Comparison of ENCODE assay signal across 20 cellular contexts in genomic region chr20:63673951-63674350, GRCh38. TPM values are rescaled to one million over a fixed set of nuclear protein-coding genes. Genes with fewer than 3 reads are reported as not detected.
DNase-seq lines count a peak whose midpoint lies in the region; ATAC-seq, FAIRE-seq and TF ChIP-seq lines count a peak whose summit lies in the region.
"Had no signal": no experiment of that assay in that cellular context is flagged by ENCODE, and none has a peak within 500 bp of the region (broad histone marks: within the 10 kb centered on the region; RNA-seq: fewer than 3 reads in every experiment).

No MANE protein-coding gene starts in this region.

- no peaks in the 10 kb centered on the region; the same call in 1 of the 2 replicates for H3K9me1 ChIP-seq in IMR-90 (ENCODE audit: insufficient read depth, low read length)
- H3K9me1 ChIP-seq in K562 (ENCODE audit: control insufficient read depth, insufficient read depth, low read length): no peaks in the 10 kb centered on the region

- H2AFZ ChIP-seq in DND-41 (ENCODE audit: low read depth, low read length): no peak overlapping the region
- no peak overlapping the region for H2AFZ ChIP-seq in IMR-90 (replicated peaks; ENCODE audit: low read length, poor library complexity)
- H2AFZ ChIP-seq in K562 (ENCODE audit: low read depth, low read length): no peak overlapping the region

- TF ChIP-seq RAD21 in IMR-90 (IDR thresholded peaks at IDR 0.05; ENCODE audit: low read length): no peak
- no peak for TF ChIP-seq RAD21 in K562 (CRISPR knock-in tag; conservative IDR thresholded peaks at IDR 0.05 in 1 of 2, IDR thresholded peaks at IDR 0.05 in 1 of 2)

- CTCF ChIA-PET in IMR-90 (lab: Yijun Ruan, JAX) (no interaction called here), K562 (lab: Yijun Ruan, JAX; ENCODE audit: low intra/inter-chr PET ratio) (no interaction called here)

- H3K36me3 ChIP-seq in DND-41 (ENCODE audit: insufficient read depth, low read length): peaks cover 68% of the 10 kb centered on the region
- H3K36me3 ChIP-seq in IMR-90 (ENCODE audit: control insufficient read depth, insufficient read depth, low read length): peaks cover 43% of the 10 kb centered on the region
- peaks cover 64% of the 10 kb centered on the region; the same call in 2 of the 3 replicates for H3K36me3 ChIP-seq in K562 (ENCODE audit: control insufficient read depth, insufficient read depth, low read length)

- FAIRE-seq in K562 (lab: Jason Lieb, UNC): no peak
- FAIRE-seq: GM19239, H1 had no signal

- H2BK15ac ChIP-seq in IMR-90 (ENCODE audit: low read depth, low read length): no peak overlapping the region

- no peaks in the 10 kb centered on the region for H3K4me1 ChIP-seq in DND-41 (ENCODE audit: insufficient read depth, low read length)
- no peaks in the 10 kb centered on the region for H3K4me1 ChIP-seq in IMR-90 (ENCODE audit: control insufficient read depth, insufficient read depth, low read length)
- H3K4me1 ChIP-seq in K562 (replicated peaks in 1 of 2; ENCODE audit: control insufficient read depth in 2 of 2, insufficient read depth in 2 of 2, low read length in 2 of 2): peaks cover 0 to 9% of the 10 kb centered on the region in 2 experiments; a peak in 1 of 5 replicates
- H3K4me1 ChIP-seq: BLaER1 treated with 17β-estradiol and CSF1 and Interleukin-3, amounts not matched to agents 10 nM and 100 nM had no signal

- no peaks in the 10 kb centered on the region for H3K79me2 ChIP-seq in DND-41 (ENCODE audit: insufficient read depth, low read length)
- H3K79me2 ChIP-seq in K562 (ENCODE audit: control insufficient read depth, insufficient read depth, low read length): no peaks in the 10 kb centered on the region

- peaks cover 0 to 2% of the 10 kb centered on the region in 2 experiments; a peak in 2 of 4 replicates for H3K79me1 ChIP-seq in IMR-90 (ENCODE audit: low read depth in 1 of 2, low read length in 2 of 2)

- H3K56ac ChIP-seq in IMR-90 (ENCODE audit: extremely low read depth, insufficient read depth, low read length): no peak overlapping the region

- BruUV-seq in IMR-90 (replicated peaks; lab: Mats Ljungman, UMichigan): no TSS peak
- no TSS peak for BruUV-seq in K562 (replicated peaks; lab: Mats Ljungman, UMichigan)

- H4K91ac ChIP-seq in IMR-90 (ENCODE audit: insufficient read depth, low read depth, low read length): no peak overlapping the region

- no peak overlapping the region for H3K23ac ChIP-seq in IMR-90 (ENCODE audit: low read depth, low read length)

- dilution Hi-C loops in IMR-90 (cut with HindIII; ENCODE audit: low sequenced_read_pairs, unreplicated experiment): no loop called here

- WGBS in IMR-90 (ENCODE audit: extremely low coverage in 2 of 2, insufficient read length in 1 of 2), 2 experiments: 94% methylated on average over 2 of the region's 14 CpGs; no CpG with 5 or more reads in 1 of the 2 experiments
- WGBS in K562 (ENCODE audit: insufficient coverage, low coverage, missing lambda C conversion rate): 98% methylated on average over 13 of the region's 14 CpGs

- POLR2A ChIA-PET in IMR-90 (lab: Charles Lee; ENCODE audit: unreplicated experiment): no interaction called here
- POLR2A ChIA-PET in K562 (lab: Yijun Ruan, JAX): no interaction called here

- H2BK120ac ChIP-seq in IMR-90 (ENCODE audit: low read depth, low read length): no peak overlapping the region

- H3K27ac ChIP-seq in DND-41 (ENCODE audit: low read length) (no peak overlapping the region), IMR-90 (ENCODE audit: insufficient read depth, low read length) (no peak overlapping the region), K562 (ENCODE audit: extremely low read depth, low read depth, low read length) (no peak overlapping the region)
- H3K27ac ChIP-seq: BLaER1 treated with 17β-estradiol and CSF1 and Interleukin-3, amounts not matched to agents 10 nM and 100 nM; HL-60 had no signal

- no peak overlapping the region for H3K4ac ChIP-seq in IMR-90 (ENCODE audit: low read depth, low read length)

- H4K20me1 ChIP-seq in DND-41 (ENCODE audit: insufficient read depth, low read length): no peaks in the 10 kb centered on the region
- no peaks in the 10 kb centered on the region for H4K20me1 ChIP-seq in IMR-90 (ENCODE audit: insufficient read depth, low read length)
- H4K20me1 ChIP-seq in K562 (replicated peaks; ENCODE audit: control insufficient read depth, insufficient read depth, low read length): no peaks in the 10 kb centered on the region

- no peaks in the 10 kb centered on the region for H3K9me3 ChIP-seq in DND-41 (ENCODE audit: insufficient read depth, low read length, severe bottlenecking)
- H3K9me3 ChIP-seq in IMR-90 (ENCODE audit: control insufficient read depth, insufficient read depth, low read length): no peaks in the 10 kb centered on the region
- H3K9me3 ChIP-seq in K562 (replicated peaks; ENCODE audit: control insufficient read depth, insufficient read depth, low read depth, low read length): no peaks in the 10 kb centered on the region
- H3K9me3 ChIP-seq: BLaER1 treated with 17β-estradiol and CSF1 and Interleukin-3, amounts not matched to agents 10 nM and 100 nM had no signal

- H4K5ac ChIP-seq in IMR-90 (ENCODE audit: low read depth, low read length): no peak overlapping the region

- H3K18ac ChIP-seq in IMR-90 (ENCODE audit: low read depth, low read length): no peak overlapping the region

- H2BK5ac ChIP-seq in IMR-90 (ENCODE audit: low read depth, low read length, poor library complexity, severe bottlenecking): no peak overlapping the region

- intact Hi-C loops in IMR-90 (cut with micrococcal nuclease): no loop called here
- intact Hi-C loops in K562 (cut with micrococcal nuclease): no loop called here

- TF ChIP-seq POLR2A in IMR-90 (IDR thresholded peaks at IDR 0.05; ENCODE audit: low read depth, low read length) (no peak), K562 (conservative IDR thresholded peaks at IDR 0.05) (no peak)

- H3K9ac ChIP-seq in DND-41 (ENCODE audit: low read depth, low read length): no peak overlapping the region
- no peak overlapping the region for H3K9ac ChIP-seq in IMR-90 (ENCODE audit: low read depth, low read length)
- H3K9ac ChIP-seq in K562 (ENCODE audit: insufficient read depth in 1 of 2, low read depth in 2 of 2, low read length in 2 of 2): no peak overlapping the region
- H3K9ac ChIP-seq: BLaER1 treated with 17β-estradiol and CSF1 and Interleukin-3, amounts not matched to agents 10 nM and 100 nM had no signal

- H2AK9ac ChIP-seq in IMR-90 (replicated peaks; ENCODE audit: low read depth, low read length, poor library complexity): peak overlapping the region; percentile 50

- ATAC-seq in DND-41 (ENCODE audit: insufficient read depth, low read depth) (0 out of 3 replicates have a peak, but pooled peaks have one; percentile 17), IMR-90 (ENCODE audit: low read depth) (no peak), K562 (no peak), omental fat pad (ENCODE audit: low FRiP score) (peak; percentile 33)
- ATAC-seq: CD8-positive, alpha-beta T cell had no signal

- in situ Hi-C loops in IMR-90 (cut with MboI; ENCODE audit: low sequenced_read_pairs) (no loop called here), K562 (cut with MboI) (no loop called here)

- H2AK5ac ChIP-seq in IMR-90 (ENCODE audit: low read depth, low read length): no peak overlapping the region

- no peak overlapping the region for H3K14ac ChIP-seq in IMR-90 (replicated peaks; ENCODE audit: low read depth, low read length)

- H3K4me3 ChIP-seq in DND-41 (ENCODE audit: low read depth in 1 of 2, low read length in 2 of 2) (no peak overlapping the region), IMR-90 (ENCODE audit: insufficient read depth, low read depth, low read length) (no peak overlapping the region), K562 (no peak overlapping the region)
- H3K4me3 ChIP-seq: BLaER1 treated with 17β-estradiol and CSF1 and Interleukin-3, amounts not matched to agents 10 nM and 100 nM had no signal

- no peak for TF ChIP-seq EP300 in K562 (IDR thresholded peaks at IDR 0.05; ENCODE audit: low read length)

- H3K4me2 ChIP-seq in DND-41 (ENCODE audit: insufficient read depth, low read length) (no peak overlapping the region), IMR-90 (ENCODE audit: low read depth, low read length) (no peak overlapping the region), K562 (ENCODE audit: insufficient read depth, low read length) (no peak overlapping the region)
- H3K4me2 ChIP-seq: BLaER1 treated with 17β-estradiol and CSF1 and Interleukin-3, amounts not matched to agents 10 nM and 100 nM had no signal

- H3K27me3 ChIP-seq in DND-41 (ENCODE audit: insufficient read depth, low read length, poor library complexity) (no peaks in the 10 kb centered on the region), IMR-90 (ENCODE audit: control insufficient read depth, insufficient read depth, low read length) (no peaks in the 10 kb centered on the region), K562 (ENCODE audit: control insufficient read depth in 2 of 2, insufficient read depth in 2 of 2, low read length in 2 of 2) (no peaks in the 10 kb centered on the region)
- H3K27me3 ChIP-seq: BLaER1 treated with 17β-estradiol and CSF1 and Interleukin-3, amounts not matched to agents 10 nM and 100 nM had no signal

- H2BK20ac ChIP-seq in IMR-90 (ENCODE audit: low read depth, low read length): no peak overlapping the region

- no peak for TF ChIP-seq CTCF in DND-41 (IDR thresholded peaks at IDR 0.05; ENCODE audit: borderline replicate concordance, extremely low read depth, low read length, poor library complexity, severe bottlenecking)
- no peak for TF ChIP-seq CTCF in IMR-90 (conservative IDR thresholded peaks at IDR 0.05; ENCODE audit: low read depth, low read length)
- TF ChIP-seq CTCF in K562 (IDR thresholded peaks at IDR 0.05 in 2 of 3, conservative IDR thresholded peaks at IDR 0.05 in 1 of 3; ENCODE audit: insufficient read depth in 2 of 3, low read depth in 1 of 3, low read length in 3 of 3): no peak
- no peak for TF ChIP-seq CTCF in omental fat pad (IDR thresholded peaks at IDR 0.05)

- no peak overlapping the region for H4K8ac ChIP-seq in IMR-90 (ENCODE audit: low read depth in 2 of 2, low read length in 2 of 2)

- DNase-seq in DND-41 (no peak), IMR-90 (no peak), K562 (ENCODE audit: extremely low read depth in 1 of 4, low spot score in 3 of 4) (no peak), omental fat pad (ENCODE audit: low spot score) (no peak), GF-D8 (lab: John Stamatoyannopoulos, UW) (no peak), cortex of kidney (lab: John Stamatoyannopoulos, UW) (no peak), amniotic stem cell (lab: John Stamatoyannopoulos, UW) (no peak)
- DNase-seq in activated CD4-positive, CD25-positive, alpha-beta regulatory T cell (lab: John Stamatoyannopoulos, UW): no peak
- DNase-seq: Calu3; CD8-positive, alpha-beta T cell; DMS 273 treated with DMSO at 0.1 percent for 48 hours; GDM1; H9; KG1 had no signal

RNA-seq across cellular contexts. Expression of gene RTEL1, which starts 15.8 kb away (rescaled TPM):
- total RNA-seq in IMR-90 (2012; rRNA removed): 9.4 and 14.7 TPM in 2 replicates
- 18.8 and 22.5 TPM in 2 replicates for polyA plus RNA-seq in IMR-90 (2012; rRNA removed)
- polyA plus RNA-seq in IMR-90 (2012; cell fraction: cytosol; rRNA removed): 7.5 and 18.1 TPM in 2 replicates
- 121 and 228 TPM in 2 replicates for polyA plus RNA-seq in IMR-90 (2012; cell fraction: nucleus; rRNA removed; ENCODE audit: low replicate concordance)
- total RNA-seq in K562 (2011; cell fraction: chromatin; rRNA removed; ENCODE audit: low replicate concordance): 274 and 684 TPM in 2 replicates
- total RNA-seq in K562 (2011; cell fraction: nucleolus; rRNA removed): 188 TPM in 2 replicates
- total RNA-seq in K562 (2011; cell fraction: nucleoplasm; rRNA removed): 175 and 176 TPM in 2 replicates
- 27.7 and 32.0 TPM in 2 replicates for total RNA-seq in K562 (2014; rRNA removed)
- total RNA-seq in K562 (2014; rRNA removed; fragmentation: Illumina TruSeq; extraction: Trizol): 11.3 and 12.0 TPM in 2 replicates
- total RNA-seq in K562 (2015; rRNA removed; fragmentation: Illumina TruSeq; extraction: Trizol): 14.0 and 15.4 TPM in 2 replicates
- total RNA-seq in K562 (2021): 53.1 and 61.0 TPM in 2 replicates
- polyA plus RNA-seq in K562 (2011; rRNA removed): 25.2 and 34.3 TPM in 2 replicates
- 10.0 and 23.6 TPM in 2 replicates for polyA plus RNA-seq in K562 (2011; cell fraction: cytosol; rRNA removed)
- polyA plus RNA-seq in K562 (2011; cell fraction: nucleus; rRNA removed): 238 and 368 TPM in 2 replicates
- polyA plus RNA-seq in K562 (2012): 10.8 and 25.1 TPM in 2 replicates
- 17.9 and 20.1 TPM in 2 replicates for polyA plus RNA-seq in K562 (2014; fragmentation: Illumina TruSeq; extraction: Trizol)
- under 1 TPM; 0.36 to 0.45 TPM for polyA plus RNA-seq in K562 (2014; fragmentation: Nextera tagmentation; extraction: Ambion mirVana)
- polyA plus RNA-seq in K562 (2014; rRNA removed): 31.8 and 35.7 TPM in 2 replicates
- 48.3 and 49.0 TPM in 2 replicates for polyA minus RNA-seq in K562 (2011; rRNA and poly(A)+ RNA removed)
- polyA minus RNA-seq in K562 (2011; cell fraction: cytosol; rRNA and poly(A)+ RNA removed): 14.8 and 14.9 TPM in 2 replicates
- 63.7 and 84.3 TPM in 2 replicates for polyA minus RNA-seq in K562 (2011; cell fraction: nucleus; rRNA and poly(A)+ RNA removed)
- total RNA-seq in omental fat pad: 10 to 100 TPM; 10.2 to 34.4 (median 21.6) TPM

RNA-seq across cellular contexts. Expression of gene STMN3, which starts 20.7 kb away (rescaled TPM):
- total RNA-seq in IMR-90 (2012; rRNA removed) (20.3 and 21.1 TPM in 2 replicates), K562 (2014; rRNA removed) (65.6 and 79.2 TPM in 2 replicates), K562 (2014; rRNA removed; fragmentation: Illumina TruSeq; extraction: Trizol) (6.8 and 8.8 TPM in 2 replicates), K562 (2015; rRNA removed; fragmentation: Illumina TruSeq; extraction: Trizol) (29.4 and 29.9 TPM in 2 replicates), K562 (2021) (50.2 and 52.4 TPM in 2 replicates), omental fat pad (10 to 100 TPM in 2 of 4 donors, 1 to 10 TPM in 2; 7.6 to 17.4 (median 12.0) TPM)
- polyA plus RNA-seq in IMR-90 (2012; rRNA removed) (62.3 and 67.4 TPM in 2 replicates), K562 (2011; rRNA removed) (30.9 and 37.6 TPM in 2 replicates), K562 (2014; fragmentation: Illumina TruSeq; extraction: Trizol) (20.3 and 36.0 TPM in 2 replicates), K562 (2014; fragmentation: Nextera tagmentation; extraction: Ambion mirVana) (under 1 TPM; 0.70 to 0.85 TPM), K562 (2014; rRNA removed) (58.0 and 60.2 TPM in 2 replicates)
- 33.4 and 56.7 TPM in 2 replicates for polyA plus RNA-seq in IMR-90 (2012; cell fraction: cytosol; rRNA removed)
- polyA plus RNA-seq in IMR-90 (2012; cell fraction: nucleus; rRNA removed; ENCODE audit: low replicate concordance): 57.3 and 74.5 TPM in 2 replicates
- total RNA-seq in K562 (2011; cell fraction: chromatin; rRNA removed; ENCODE audit: low replicate concordance): 14.9 and 42.3 TPM in 2 replicates
- total RNA-seq in K562 (2011; cell fraction: nucleolus; rRNA removed): 45.7 and 51.0 TPM in 2 replicates
- 22.8 and 23.8 TPM in 2 replicates for total RNA-seq in K562 (2011; cell fraction: nucleoplasm; rRNA removed)
- 51.3 and 126 TPM in 2 replicates for polyA plus RNA-seq in K562 (2011; cell fraction: cytosol; rRNA removed)
- 98.8 and 152 TPM in 2 replicates for polyA plus RNA-seq in K562 (2011; cell fraction: nucleus; rRNA removed)
- 20.9 and 32.0 TPM in 2 replicates for polyA plus RNA-seq in K562 (2012)
- 4.9 and 7.8 TPM in 2 replicates for polyA minus RNA-seq in K562 (2011; rRNA and poly(A)+ RNA removed)
- 17.1 and 19.4 TPM in 2 replicates for polyA minus RNA-seq in K562 (2011; cell fraction: cytosol; rRNA and poly(A)+ RNA removed)
- 7.1 and 9.2 TPM in 2 replicates for polyA minus RNA-seq in K562 (2011; cell fraction: nucleus; rRNA and poly(A)+ RNA removed)

RNA-seq across cellular contexts. Expression of gene TNFRSF6B, which starts 22.5 kb away (rescaled TPM):
- total RNA-seq in IMR-90 (2012; rRNA removed): 1.1 and 1.3 TPM in 2 replicates
- polyA plus RNA-seq in IMR-90 (2012; rRNA removed): 11.0 and 12.0 TPM in 2 replicates
- polyA plus RNA-seq in IMR-90 (2012; cell fraction: cytosol; rRNA removed): 3.7 and 18.0 TPM in 2 replicates
- 22.6 and 133 TPM in 2 replicates for polyA plus RNA-seq in IMR-90 (2012; cell fraction: nucleus; rRNA removed; ENCODE audit: low replicate concordance)
- total RNA-seq in K562 (2011; cell fraction: chromatin; rRNA removed; ENCODE audit: low replicate concordance): not detected in 2 replicates
- 4.9 and 6.3 TPM in 2 replicates for total RNA-seq in K562 (2011; cell fraction: nucleolus; rRNA removed)
- total RNA-seq in K562 (2011; cell fraction: nucleoplasm; rRNA removed): not detected in 2 replicates
- 0.32 and 3.8 TPM in 2 replicates for total RNA-seq in K562 (2014; rRNA removed)
- not detected in 2 replicates for total RNA-seq in K562 (2014; rRNA removed; fragmentation: Illumina TruSeq; extraction: Trizol)
- 0.19 TPM in 1 of 2 replicates, not detected in the other for total RNA-seq in K562 (2015; rRNA removed; fragmentation: Illumina TruSeq; extraction: Trizol)
- not detected in 2 replicates for total RNA-seq in K562 (2021)
- polyA plus RNA-seq in K562 (2011; rRNA removed): 0.10 and 0.37 TPM in 2 replicates
- polyA plus RNA-seq in K562 (2011; cell fraction: cytosol; rRNA removed): 1.1 and 5.8 TPM in 2 replicates
- polyA plus RNA-seq in K562 (2011; cell fraction: nucleus; rRNA removed): 1.4 and 13.8 TPM in 2 replicates
- 0.87 and 1.3 TPM in 2 replicates for polyA plus RNA-seq in K562 (2012)
- polyA plus RNA-seq in K562 (2014; fragmentation: Illumina TruSeq; extraction: Trizol): not detected in 2 replicates
- polyA plus RNA-seq in K562 (2014; fragmentation: Nextera tagmentation; extraction: Ambion mirVana): not detected
- 3.2 and 3.5 TPM in 2 replicates for polyA plus RNA-seq in K562 (2014; rRNA removed)
- not detected in 2 replicates for polyA minus RNA-seq in K562 (2011; rRNA and poly(A)+ RNA removed)
- not detected in 2 replicates for polyA minus RNA-seq in K562 (2011; cell fraction: cytosol; rRNA and poly(A)+ RNA removed)
- polyA minus RNA-seq in K562 (2011; cell fraction: nucleus; rRNA and poly(A)+ RNA removed): 1.2 TPM in 1 of 2 replicates, not detected in the other
- total RNA-seq in omental fat pad: 10 to 100 TPM; 10.5 to 91.9 (median 12.3) TPM
- total RNA-seq: B cell, Calu3, H1, H9 had no signal
- polyA plus RNA-seq: IgD-negative memory B cell had no signal

RNA-seq across cellular contexts. Expression of gene ARFRP1, which starts 33.8 kb away (rescaled TPM):
- total RNA-seq in IMR-90 (2012; rRNA removed) (25.3 and 29.2 TPM in 2 replicates), K562 (2014; rRNA removed) (64.3 and 74.1 TPM in 2 replicates), K562 (2014; rRNA removed; fragmentation: Illumina TruSeq; extraction: Trizol) (16.1 and 19.1 TPM in 2 replicates), K562 (2015; rRNA removed; fragmentation: Illumina TruSeq; extraction: Trizol) (37.3 and 37.7 TPM in 2 replicates), K562 (2021) (64.0 and 78.9 TPM in 2 replicates), omental fat pad (10 to 100 TPM; 25.5 to 44.3 (median 40.9) TPM)
- polyA plus RNA-seq in IMR-90 (2012; rRNA removed) (36.3 and 36.6 TPM in 2 replicates), K562 (2011; rRNA removed) (37.5 and 39.5 TPM in 2 replicates), K562 (2014; fragmentation: Illumina TruSeq; extraction: Trizol) (20.0 and 36.3 TPM in 2 replicates), K562 (2014; fragmentation: Nextera tagmentation; extraction: Ambion mirVana) (1 to 10 TPM; 2.2 to 6.0 TPM), K562 (2014; rRNA removed) (66.9 and 70.5 TPM in 2 replicates)
- polyA plus RNA-seq in IMR-90 (2012; cell fraction: cytosol; rRNA removed): 36.7 and 61.6 TPM in 2 replicates
- 102 and 139 TPM in 2 replicates for polyA plus RNA-seq in IMR-90 (2012; cell fraction: nucleus; rRNA removed; ENCODE audit: low replicate concordance)
- total RNA-seq in K562 (2011; cell fraction: chromatin; rRNA removed; ENCODE audit: low replicate concordance): 98.6 and 222 TPM in 2 replicates
- 116 and 124 TPM in 2 replicates for total RNA-seq in K562 (2011; cell fraction: nucleolus; rRNA removed)
- 75.6 and 81.5 TPM in 2 replicates for total RNA-seq in K562 (2011; cell fraction: nucleoplasm; rRNA removed)
- 52.0 and 57.8 TPM in 2 replicates for polyA plus RNA-seq in K562 (2011; cell fraction: cytosol; rRNA removed)
- polyA plus RNA-seq in K562 (2011; cell fraction: nucleus; rRNA removed): 132 and 147 TPM in 2 replicates
- polyA plus RNA-seq in K562 (2012): 44.1 and 48.2 TPM in 2 replicates
- polyA minus RNA-seq in K562 (2011; rRNA and poly(A)+ RNA removed): 18.4 and 33.9 TPM in 2 replicates
- 14.4 and 22.2 TPM in 2 replicates for polyA minus RNA-seq in K562 (2011; cell fraction: cytosol; rRNA and poly(A)+ RNA removed)
- 46.2 and 62.4 TPM in 2 replicates for polyA minus RNA-seq in K562 (2011; cell fraction: nucleus; rRNA and poly(A)+ RNA removed)

RNA-seq across cellular contexts. Expression of gene ZGPAT, which starts 33.9 kb away (rescaled TPM):
- total RNA-seq in IMR-90 (2012; rRNA removed) (13.4 and 15.6 TPM in 2 replicates), K562 (2014; rRNA removed) (19.4 and 26.6 TPM in 2 replicates), K562 (2014; rRNA removed; fragmentation: Illumina TruSeq; extraction: Trizol) (2.2 and 2.4 TPM in 2 replicates), K562 (2015; rRNA removed; fragmentation: Illumina TruSeq; extraction: Trizol) (7.9 and 8.4 TPM in 2 replicates), K562 (2021) (22.5 and 25.4 TPM in 2 replicates), omental fat pad (10 to 100 TPM; 13.2 to 34.5 (median 20.6) TPM)
- polyA plus RNA-seq in IMR-90 (2012; rRNA removed) (20.2 and 21.1 TPM in 2 replicates), K562 (2011; rRNA removed) (7.4 and 10.7 TPM in 2 replicates), K562 (2014; fragmentation: Illumina TruSeq; extraction: Trizol) (5.6 and 10.9 TPM in 2 replicates), K562 (2014; fragmentation: Nextera tagmentation; extraction: Ambion mirVana) (under 1 TPM; 0.14 to 0.21 TPM), K562 (2014; rRNA removed) (24.1 and 27.7 TPM in 2 replicates)
- polyA plus RNA-seq in IMR-90 (2012; cell fraction: cytosol; rRNA removed): 18.9 and 24.7 TPM in 2 replicates
- polyA plus RNA-seq in IMR-90 (2012; cell fraction: nucleus; rRNA removed; ENCODE audit: low replicate concordance): 80.8 and 206 TPM in 2 replicates
- total RNA-seq in K562 (2011; cell fraction: chromatin; rRNA removed; ENCODE audit: low replicate concordance): 20.3 and 73.7 TPM in 2 replicates
- total RNA-seq in K562 (2011; cell fraction: nucleolus; rRNA removed): 43.4 and 48.4 TPM in 2 replicates
- 35.6 and 47.3 TPM in 2 replicates for total RNA-seq in K562 (2011; cell fraction: nucleoplasm; rRNA removed)
- polyA plus RNA-seq in K562 (2011; cell fraction: cytosol; rRNA removed): 6.2 and 15.4 TPM in 2 replicates
- 40.8 and 67.3 TPM in 2 replicates for polyA plus RNA-seq in K562 (2011; cell fraction: nucleus; rRNA removed)
- 14.8 and 18.0 TPM in 2 replicates for polyA plus RNA-seq in K562 (2012)
- polyA minus RNA-seq in K562 (2011; rRNA and poly(A)+ RNA removed): 2.7 and 4.6 TPM in 2 replicates
- polyA minus RNA-seq in K562 (2011; cell fraction: cytosol; rRNA and poly(A)+ RNA removed): 11.6 and 12.8 TPM in 2 replicates
- polyA minus RNA-seq in K562 (2011; cell fraction: nucleus; rRNA and poly(A)+ RNA removed): 9.8 and 11.2 TPM in 2 replicates

Comparison
In these comparisons a context has a peak if more than half of its experiments do, and no peak if none do; other contexts are left out.
1. ATAC-seq: peak in DND-41 (single experiment) and omental fat pad (single experiment); none in IMR-90 (single experiment) and K562 (single experiment).